ENCODE assay signal across 6 cellular contexts in the genomic region with DNA sequence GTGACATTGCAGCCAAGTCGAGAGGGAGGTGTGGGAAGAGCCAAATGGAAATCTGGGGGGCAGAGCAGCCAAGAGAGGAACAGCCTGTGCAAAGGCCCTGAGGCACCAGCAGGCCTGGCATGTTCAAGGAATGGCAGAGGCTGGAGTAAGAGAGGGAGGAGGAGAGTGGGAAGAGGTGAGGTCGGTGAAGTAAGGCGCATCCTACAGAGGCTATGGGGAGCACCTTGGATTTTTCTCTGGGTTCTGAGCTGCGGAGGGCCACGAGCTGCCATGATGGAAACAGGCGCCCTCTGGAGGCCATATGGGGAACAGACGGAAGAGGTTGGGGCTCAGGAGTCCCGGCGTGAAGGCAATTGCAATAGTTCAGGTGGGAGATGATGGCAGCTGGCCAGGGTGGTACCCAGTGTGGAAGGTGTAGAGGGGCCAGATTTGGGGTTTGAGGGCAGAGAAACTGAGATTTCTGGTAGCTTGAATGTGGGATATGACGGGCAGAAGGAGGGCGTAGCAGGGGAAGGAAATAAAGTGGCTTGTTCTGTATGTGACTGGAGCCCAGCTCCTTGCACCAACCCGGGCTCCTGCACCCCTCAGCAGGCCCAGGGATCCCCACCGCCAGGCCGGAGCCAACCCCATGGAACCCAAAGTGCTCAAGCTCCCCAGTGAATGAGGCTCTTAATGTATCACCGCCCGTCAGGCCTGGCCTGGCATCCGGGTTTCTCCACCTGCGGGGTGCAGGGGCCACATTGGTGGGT. TPM values are rescaled to one million over a fixed set of nuclear protein-coding genes. Genes with fewer than 3 reads are reported as not detected.
DNase-seq lines count a peak whose midpoint lies in the region; ATAC-seq and TF ChIP-seq lines count a peak whose summit lies in the region.

No MANE protein-coding gene starts in this region.

- H3K27ac Mint-ChIP-seq in CD4-positive, alpha-beta T cell = no peak overlapping the region
- no peak overlapping the region for H3K27ac Mint-ChIP-seq in activated naive CD4-positive, alpha-beta T cell treated with anti-CD3 and anti-CD28 coated beads for 36 hours

- intact Hi-C loops in CD4-positive, alpha-beta T cell (cut with DNase I, micrococcal nuclease) = no loop called here
- intact Hi-C loops in activated naive CD4-positive, alpha-beta T cell treated with anti-CD3 and anti-CD28 coated beads for 36 hours (cut with micrococcal nuclease) = no loop called here
- intact Hi-C loops in mucosa of descending colon (cut with DNase I, micrococcal nuclease) = loop anchor here in 1 of 2 donors (5.0 kb wide), 1 partner anchor 71 kb away; no protein-coding TSS in a partner anchor

- peak in 7 of 10 experiments; percentile 35 to 63 (median 45) for DNase-seq in CD4-positive, alpha-beta T cell
- DNase-seq in NAMALWA (ENCODE audit: low spot score) = peak; percentile 84
- DNase-seq in activated naive CD4-positive, alpha-beta T cell treated with anti-CD3 and anti-CD28 coated beads for 36 hours = peak; percentile 74
- DNase-seq in mucosa of descending colon = peak; percentile 58 to 64 (median 62)
- no peak for DNase-seq in A172 (ENCODE audit: low spot score)
- no peak for DNase-seq in NCI-H128 (lab: John Stamatoyannopoulos, UW; ENCODE audit: unreplicated experiment)

- H3K9me3 ChIP-seq in CD4-positive, alpha-beta T cell (ENCODE audit: control insufficient read depth, low read length) = no peaks in the 10 kb centered on the region
- H3K9me3 ChIP-seq in mucosa of descending colon = no peaks in the 10 kb centered on the region

- no peaks in the 10 kb centered on the region for H3K36me3 Mint-ChIP-seq in CD4-positive, alpha-beta T cell (ENCODE audit: low read depth)
- no peaks in the 10 kb centered on the region for H3K36me3 Mint-ChIP-seq in activated naive CD4-positive, alpha-beta T cell treated with anti-CD3 and anti-CD28 coated beads for 36 hours (ENCODE audit: low read depth)

- peaks cover 32% of the 10 kb centered on the region for H3K4me1 ChIP-seq in mucosa of descending colon (ENCODE audit: low read depth)

- peak; percentile 69 for TF ChIP-seq CTCF in CD4-positive, alpha-beta T cell (IDR thresholded peaks at IDR 0.05)
- TF ChIP-seq CTCF in mucosa of descending colon (IDR thresholded peaks at IDR 0.05) = peak; percentile 58

- H3K36me3 ChIP-seq in mucosa of descending colon (ENCODE audit: low read depth) = no peaks in the 10 kb centered on the region

- no peaks in the 10 kb centered on the region for H3K9me3 Mint-ChIP-seq in CD4-positive, alpha-beta T cell
- H3K9me3 Mint-ChIP-seq in activated naive CD4-positive, alpha-beta T cell treated with anti-CD3 and anti-CD28 coated beads for 36 hours = no peaks in the 10 kb centered on the region

- no peaks in the 10 kb centered on the region for H3K4me1 Mint-ChIP-seq in CD4-positive, alpha-beta T cell (ENCODE audit: low read depth)
- H3K4me1 Mint-ChIP-seq in activated naive CD4-positive, alpha-beta T cell treated with anti-CD3 and anti-CD28 coated beads for 36 hours (ENCODE audit: low read depth) = peaks cover 2% of the 10 kb centered on the region

- H3K27me3 ChIP-seq in CD4-positive, alpha-beta T cell (ENCODE audit: control insufficient read depth, insufficient read depth, low read length) = no peaks in the 10 kb centered on the region

- ATAC-seq in CD4-positive, alpha-beta T cell (ENCODE audit: poor library complexity) = peak; percentile 69
- ATAC-seq in mucosa of descending colon = no peak

- H3K27ac ChIP-seq in CD4-positive, alpha-beta T cell (ENCODE audit: low read depth, low read length) = no peak overlapping the region

- H3K4me3 Mint-ChIP-seq in CD4-positive, alpha-beta T cell = no peak overlapping the region
- H3K4me3 Mint-ChIP-seq in activated naive CD4-positive, alpha-beta T cell treated with anti-CD3 and anti-CD28 coated beads for 36 hours = no peak overlapping the region

- no peak overlapping the region for H3K4me3 ChIP-seq in mucosa of descending colon

- POLR2A ChIA-PET in CD4-positive, alpha-beta T cell (lab: Charles Lee) = no interaction called here

- no peaks in the 10 kb centered on the region for H3K27me3 Mint-ChIP-seq in CD4-positive, alpha-beta T cell
- no peaks in the 10 kb centered on the region for H3K27me3 Mint-ChIP-seq in activated naive CD4-positive, alpha-beta T cell treated with anti-CD3 and anti-CD28 coated beads for 36 hours (ENCODE audit: low read depth)

- CTCF ChIA-PET in CD4-positive, alpha-beta T cell (lab: Charles Lee) = interaction anchor here (0.7 to 2.3 kb wide), 14 partner anchors 9 to 84 kb away, joined by 3 to 13 read pairs (median 4); partner anchors contain the start of genes AP2S1 and SLC1A5
- CTCF ChIA-PET in activated naive CD4-positive, alpha-beta T cell treated with anti-CD3 and anti-CD28 coated beads for 36 hours (lab: Charles Lee) = interaction anchor here (0.6 to 3.9 kb wide), 22 partner anchors 9 to 661 kb away, joined by 3 to 40 read pairs (median 4); partner anchors contain the start of gene SLC1A5

RNA-seq across cellular contexts. Expression of gene STRN4, which starts 20.5 kb away (rescaled TPM):
- total RNA-seq in CD4-positive, alpha-beta T cell = 10 to 100 TPM; 90.0 to 94.0 TPM
- 10 to 100 TPM; 59.2 to 63.2 TPM for total RNA-seq in activated naive CD4-positive, alpha-beta T cell treated with anti-CD3 and anti-CD28 coated beads for 36 hours
- 10 to 100 TPM; 68.3 to 79.2 (median 73.7) TPM for total RNA-seq in mucosa of descending colon
- total RNA-seq in A172 (2014; rRNA removed; shearing (Covaris generic)) = 35.5 and 47.9 TPM in 2 replicates

RNA-seq across cellular contexts. Expression of gene FKRP, which starts 20.9 kb away (rescaled TPM):
- total RNA-seq in CD4-positive, alpha-beta T cell = 10 to 100 TPM; 19.0 to 20.2 TPM
- total RNA-seq in activated naive CD4-positive, alpha-beta T cell treated with anti-CD3 and anti-CD28 coated beads for 36 hours = 1 to 10 TPM; 8.8 to 9.0 TPM
- total RNA-seq in mucosa of descending colon = 10 to 100 TPM; 10.7 to 19.8 (median 10.9) TPM
- total RNA-seq in A172 (2014; rRNA removed; shearing (Covaris generic)) = 6.4 and 14.2 TPM in 2 replicates

RNA-seq across cellular contexts. Expression of gene SLC1A5, which starts 21.7 kb away (rescaled TPM):
- total RNA-seq in CD4-positive, alpha-beta T cell = 1 to 10 TPM; 7.1 TPM
- total RNA-seq in activated naive CD4-positive, alpha-beta T cell treated with anti-CD3 and anti-CD28 coated beads for 36 hours = 100 to 1,000 TPM; 139 TPM
- total RNA-seq in mucosa of descending colon = 100 to 1,000 TPM in 1 of 3 donors, 10 to 100 TPM in 2; 54.7 to 101 (median 89.2) TPM
- 57.2 and 58.7 TPM in 2 replicates for total RNA-seq in A172 (2014; rRNA removed; shearing (Covaris generic))

RNA-seq across cellular contexts. Expression of gene PRKD2, which starts 49.8 kb away (rescaled TPM):
- 100 to 1,000 TPM; 105 to 113 TPM for total RNA-seq in CD4-positive, alpha-beta T cell
- 10 to 100 TPM; 62.2 to 62.3 TPM for total RNA-seq in activated naive CD4-positive, alpha-beta T cell treated with anti-CD3 and anti-CD28 coated beads for 36 hours
- total RNA-seq in mucosa of descending colon = 10 to 100 TPM; 52.5 to 70.5 (median 62.9) TPM
- 13.3 and 18.8 TPM in 2 replicates for total RNA-seq in A172 (2014; rRNA removed; shearing (Covaris generic))

Comparison
In these comparisons a context has a peak if more than half of its experiments do, and no peak if none do; other contexts are left out.
1. DNase-seq: peak in CD4-positive, alpha-beta T cell (7 of 10), NAMALWA (single experiment), activated naive CD4-positive, alpha-beta T cell treated with anti-CD3 and anti-CD28 coated beads for 36 hours (single experiment) and mucosa of descending colon (3 of 3); none in A172 (single experiment) and NCI-H128 (single experiment).